In the genomic region with DNA sequence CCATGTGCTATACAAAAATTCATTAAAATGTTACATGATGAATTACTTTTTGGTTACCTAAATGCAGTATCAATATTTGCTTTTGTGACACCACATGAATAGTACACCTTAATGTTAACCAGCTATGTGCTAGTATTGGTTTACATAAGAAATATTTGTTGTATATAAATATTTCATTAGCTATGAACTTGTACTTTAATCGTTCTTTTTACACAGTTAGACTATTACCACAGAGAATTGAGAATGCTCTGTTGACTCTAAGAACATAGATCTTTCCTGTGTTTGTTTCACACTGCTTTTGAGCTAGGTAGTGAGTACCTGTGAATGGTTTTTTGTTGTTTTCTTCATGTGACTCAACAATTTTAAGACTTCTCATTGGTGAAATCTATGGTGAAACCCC, we compare ENCODE assay signal across 1 cellular context.
TF ChIP-seq lines count a peak whose summit lies in the region.

No MANE protein-coding gene starts in this region.

TF ChIP-seq in GM12878, 131 proteins besides CTCF, POLR2A, EP300 and RAD21:
- TF ChIP-seq BACH1 (IDR thresholded peaks at IDR 0.05; ENCODE audit: borderline replicate concordance): no peak
